Comparison of ENCODE assay signal across 2 cellular contexts in the genomic region with DNA sequence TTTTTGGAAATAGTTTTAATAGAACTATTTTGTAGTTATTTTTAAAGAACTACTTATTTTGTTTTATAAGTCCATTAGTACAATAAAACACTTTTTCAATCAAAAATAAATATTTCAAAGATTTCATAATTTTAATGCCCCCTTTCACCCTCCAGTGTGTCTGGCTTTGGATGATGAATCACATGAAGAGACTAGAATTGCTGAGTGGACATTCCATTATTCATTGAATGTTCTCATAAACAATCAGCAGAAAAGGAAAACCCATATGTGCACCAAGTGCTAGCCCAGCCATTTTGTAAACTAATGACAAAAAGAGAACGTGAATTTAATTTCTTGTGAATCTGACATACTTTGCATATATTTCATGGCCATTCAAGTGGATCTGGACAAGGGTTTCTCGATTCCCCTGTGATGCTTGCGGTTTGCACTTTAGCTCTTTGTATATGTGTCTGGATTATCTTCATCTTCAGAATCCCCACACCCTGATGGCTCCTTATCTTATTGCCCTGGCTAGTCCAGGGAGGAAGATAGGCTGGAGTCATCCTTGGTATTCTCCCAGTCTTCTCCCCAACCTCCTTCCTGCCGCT.
TF ChIP-seq lines count a peak whose summit lies in the region.

No MANE protein-coding gene starts in this region.

TF ChIP-seq in IMR-90, 13 proteins besides CTCF, POLR2A, EP300 and RAD21:
- no peak for TF ChIP-seq CEBPB (IDR thresholded peaks at IDR 0.05; ENCODE audit: low read depth, low read length)
- TF ChIP-seq MAFK (IDR thresholded peaks at IDR 0.05; ENCODE audit: low read depth, low read length) = peak; percentile 84

TF ChIP-seq in H1, 55 proteins besides CTCF, POLR2A, EP300 and RAD21:
- TF ChIP-seq RFX5 (IDR thresholded peaks at IDR 0.05; ENCODE audit: borderline replicate concordance, low read depth, low read length) = no peak
- no peak for TF ChIP-seq ATF2 (IDR thresholded peaks at IDR 0.05; ENCODE audit: low read length)
- no peak for TF ChIP-seq SP1 (IDR thresholded peaks at IDR 0.05; ENCODE audit: low read depth, low read length)
- no peak for TF ChIP-seq ZNF274 (IDR thresholded peaks at IDR 0.05; ENCODE audit: borderline replicate concordance, extremely low read depth, low read length)
- TF ChIP-seq GABPA (IDR thresholded peaks at IDR 0.05; ENCODE audit: borderline replicate concordance, insufficient read depth, low read length) = no peak
